ENCODE assay signal across 29 cellular contexts in the genomic region with DNA sequence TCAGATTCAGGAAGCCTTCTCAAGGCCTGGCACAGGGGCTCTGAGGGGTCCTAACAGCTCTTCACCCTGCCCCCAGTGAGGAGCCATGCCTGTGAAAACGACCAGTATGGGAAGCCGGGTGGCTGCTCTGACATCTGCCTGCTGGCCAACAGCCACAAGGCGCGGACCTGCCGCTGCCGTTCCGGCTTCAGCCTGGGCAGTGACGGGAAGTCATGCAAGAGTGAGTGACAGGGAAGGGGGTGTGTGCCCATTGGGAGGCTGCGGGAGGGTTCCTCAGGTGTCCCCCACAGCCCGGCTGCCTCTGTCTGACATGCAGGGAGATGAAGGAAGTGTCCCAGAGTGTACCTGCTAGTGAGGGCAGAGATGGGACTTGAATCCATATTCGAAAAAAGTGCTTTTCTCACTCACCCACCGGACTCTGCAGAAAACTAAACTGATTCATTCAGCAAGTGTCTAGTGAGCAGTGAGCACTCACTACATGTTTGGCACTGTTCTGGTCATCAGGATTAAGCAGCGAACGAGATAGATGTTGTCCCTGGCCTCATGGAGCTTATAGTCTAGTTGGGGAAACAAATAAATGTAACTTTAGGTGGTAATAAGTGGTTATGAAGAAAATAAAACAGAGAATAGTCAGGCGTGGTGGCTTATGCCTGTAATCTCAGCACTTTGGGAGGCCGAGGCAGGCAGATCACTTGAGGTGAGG. TPM values are rescaled to one million over a fixed set of nuclear protein-coding genes. Genes with fewer than 3 reads are reported as not detected.
A peak's percentile ranks its signal among the peaks of the same experiment; 100 is the strongest.
DNase-seq lines count a peak whose midpoint lies in the region; ATAC-seq and TF ChIP-seq lines count a peak whose summit lies in the region.
"Had no signal": no experiment of that assay in that cellular context is flagged by ENCODE, and none has a peak within 500 bp of the region (broad histone marks: within the 10 kb centered on the region; RNA-seq: fewer than 3 reads in every experiment).

No MANE protein-coding gene starts in this region.

- in situ Hi-C loops in transverse colon (cut with MboI; ENCODE audit: low pct_ligation_motif_present in 1 of 4, low pct_unique_long_range_greater_than_20kb in 1 of 4, low sequenced_read_pairs in 3 of 4), result no loop called here

- no peak for TF ChIP-seq EP300 in transverse colon (IDR thresholded peaks at IDR 0.05; ENCODE audit: low read depth)

- H3K27me3 Mint-ChIP-seq in mesothelial cell of epicardium (ENCODE audit: low read depth), result no peaks in the 10 kb centered on the region

- H3K4me1 Mint-ChIP-seq in mesothelial cell of epicardium, result peaks cover 9% of the 10 kb centered on the region

- no peaks in the 10 kb centered on the region for H3K9me3 Mint-ChIP-seq in mesothelial cell of epicardium
- H3K9me3 Mint-ChIP-seq: activated T-cell treated with anti-CD3 and anti-CD28 coated beads, Interleukin-2, amount 50 U/mL, for 4 hours; GM23338 had no signal

- H3K4me3 Mint-ChIP-seq in mesothelial cell of epicardium, result no peak overlapping the region
- H3K4me3 Mint-ChIP-seq: activated T-cell treated with anti-CD3 and anti-CD28 coated beads, Interleukin-2, amount 50 U/mL, for 4 hours; GM23338 had no signal

- no peak for TF ChIP-seq POLR2A in transverse colon (IDR thresholded peaks at IDR 0.05)

- H3K36me3 ChIP-seq in right atrium auricular region, result peaks cover 81% of the 10 kb centered on the region
- H3K36me3 ChIP-seq in ascending aorta, result peaks cover 76 to 79% of the 10 kb centered on the region in 2 donors
- H3K36me3 ChIP-seq in upper lobe of right lung, result peaks cover 75% of the 10 kb centered on the region
- peaks cover 0 to 16% (median 5%) of the 10 kb centered on the region in 4 donors for H3K36me3 ChIP-seq in transverse colon

- ATAC-seq in right cardiac atrium, result no peak
- peak; percentile 2 for ATAC-seq in upper lobe of right lung
- ATAC-seq in GM19467 (IDR thresholded peaks at IDR 0.05; ENCODE audit: unreplicated experiment), result no peak
- ATAC-seq: activated T-cell treated with anti-CD3 and anti-CD28 coated beads, Interleukin-2, amount 50 U/mL, for 4 hours; psoas muscle had no signal

- H3K27me3 ChIP-seq in right cardiac atrium (ENCODE audit: control insufficient read depth, insufficient read depth), result no peaks in the 10 kb centered on the region
- no peaks in the 10 kb centered on the region for H3K27me3 ChIP-seq in right atrium auricular region
- no peaks in the 10 kb centered on the region for H3K27me3 ChIP-seq in ascending aorta
- H3K27me3 ChIP-seq in upper lobe of right lung, result no peaks in the 10 kb centered on the region
- no peaks in the 10 kb centered on the region for H3K27me3 ChIP-seq in transverse colon
- H3K27me3 ChIP-seq: breast epithelium, esophagus squamous epithelium, vagina had no signal

- DNase-seq in right cardiac atrium (peak in 2 of 3 donors; percentile 78 to 79), right atrium auricular region (ENCODE audit: low spot score) (no peak), ascending aorta (ENCODE audit: low spot score in 2 of 2) (no peak), mesothelial cell of epicardium (ENCODE audit: low spot score in 2 of 2, unreplicated experiment in 2 of 2) (no peak), upper lobe of right lung (no peak), SKM-1 (lab: John Stamatoyannopoulos, UW; ENCODE audit: unreplicated experiment) (no peak), transverse colon (no peak)
- DNase-seq: activated CD4-positive, alpha-beta T cell treated with anti-CD3 and anti-CD28 coated beads for 4 hours; activated T-cell treated with anti-CD3 and anti-CD28 coated beads, Interleukin-2, amount 50 U/mL, for 4 hours; Calu3; esophagus squamous epithelium; hippocampal formation; KG1; NCI-H146; NCI-H510A; NK-92 treated with Interleukin-12 subunit alpha and Interleukin-12 subunit beta, amount 100 ng/mL, for 24 hours; PC-9; psoas muscle; small intestine; stimulated activated CD4-positive, alpha-beta T cell treated with anti-CD3 and anti-CD28 coated beads, Interleukin-2, amount 100 ng/mL, for 24 hours had no signal

- H3K27ac ChIP-seq in right cardiac atrium (ENCODE audit: low read length) (no peak overlapping the region), right atrium auricular region (peak overlapping the region in 1 of 2 donors; percentile 29), ascending aorta (peak overlapping the region; percentile 4 to 10), upper lobe of right lung (no peak overlapping the region), transverse colon (peak overlapping the region in 1 of 4 donors; percentile 15)
- H3K27ac ChIP-seq: PC-9, psoas muscle, vagina had no signal

- no peak overlapping the region for H3K4me3 ChIP-seq in right cardiac atrium (ENCODE audit: low read length)
- H3K4me3 ChIP-seq in right atrium auricular region, result no peak overlapping the region
- H3K4me3 ChIP-seq in ascending aorta, result no peak overlapping the region
- H3K4me3 ChIP-seq in upper lobe of right lung, result no peak overlapping the region
- no peak overlapping the region for H3K4me3 ChIP-seq in transverse colon
- H3K4me3 ChIP-seq: breast epithelium, coronary artery, esophagus squamous epithelium, GM23338, PC-9, psoas muscle, vagina had no signal

- 70% methylated on average over 16 of the region's 16 CpGs for WGBS in right cardiac atrium
- 67 to 83% methylated on average over 2 to 16 of the region's 16 CpGs for WGBS in transverse colon (ENCODE audit: low coverage in 1 of 2), 2 donors

- H3K36me3 Mint-ChIP-seq in mesothelial cell of epicardium, result peaks cover 56% of the 10 kb centered on the region

- intact Hi-C loops in right cardiac atrium (cut with DNase I) (no loop called here), ascending aorta (cut with DNase I) (no loop called here), upper lobe of right lung (cut with DNase I) (no loop called here), transverse colon (cut with DNase I; ENCODE audit: low total_unique reads) (loop anchor here (5.0 kb wide), 1 partner anchor 785 kb away; no protein-coding TSS in a partner anchor)

- peak overlapping the region; percentile 28 for H3K27ac Mint-ChIP-seq in mesothelial cell of epicardium
- H3K27ac Mint-ChIP-seq: GM23338 had no signal

- H3K9me3 ChIP-seq in right cardiac atrium (ENCODE audit: control insufficient read depth, low read length) (no peaks in the 10 kb centered on the region), right atrium auricular region (no peaks in the 10 kb centered on the region), ascending aorta (no peaks in the 10 kb centered on the region), upper lobe of right lung (no peaks in the 10 kb centered on the region), transverse colon (no peaks in the 10 kb centered on the region)
- H3K9me3 ChIP-seq: breast epithelium, esophagus squamous epithelium, psoas muscle, vagina had no signal

- TF ChIP-seq CTCF in right atrium auricular region (IDR thresholded peaks at IDR 0.05) (no peak), ascending aorta (IDR thresholded peaks at IDR 0.05) (no peak), mesothelial cell of epicardium (IDR thresholded peaks at IDR 0.05; ENCODE audit: unreplicated experiment) (no peak), upper lobe of right lung (IDR thresholded peaks at IDR 0.05) (no peak), transverse colon (IDR thresholded peaks at IDR 0.05) (no peak)

- H3K4me1 ChIP-seq in right cardiac atrium (ENCODE audit: control insufficient read depth, insufficient read depth, low read length) (peaks cover 19% of the 10 kb centered on the region), right atrium auricular region (peaks cover 0 to 37% of the 10 kb centered on the region in 2 donors), ascending aorta (peaks cover 19 to 30% of the 10 kb centered on the region in 2 donors), upper lobe of right lung (peaks cover 32% of the 10 kb centered on the region), transverse colon (peaks cover under 1 to 18% (median 12%) of the 10 kb centered on the region in 4 donors)
- H3K4me1 ChIP-seq: psoas muscle had no signal

RNA-seq across cellular contexts. Expression of a gene that starts 9.4 kb away (rescaled TPM):
- total RNA-seq in right cardiac atrium, result not detected
- polyA plus RNA-seq in right cardiac atrium, result not detected
- total RNA-seq in right atrium auricular region, result not detected
- total RNA-seq in ascending aorta, result not detected
- not detected in 3 replicates for total RNA-seq in mesothelial cell of epicardium
- not detected for total RNA-seq in upper lobe of right lung
- not detected for total RNA-seq in transverse colon
- total RNA-seq: activated T-cell treated with anti-CD3 and anti-CD28 coated beads, Interleukin-2, amount 50 U/mL, for 4 hours; breast epithelium; Calu3; esophagus squamous epithelium; frontal cortex; GM23338; lung microvascular endothelial cell; PC-9; psoas muscle; T-helper 1 cell treated with Interleukin-12 subunit alpha and Interleukin-12 subunit beta and Interleukin-4 antibody, amounts not matched to agents 30 ng/mL and 1 ng/mL, for 36 hours; vagina had no signal
- polyA plus RNA-seq: BJ, psoas muscle had no signal

RNA-seq across cellular contexts. Expression of a gene that starts 28.6 kb away (rescaled TPM):
- 100 to 1,000 TPM in 3 of 4 donors, 10 to 100 TPM in 1; 79.7 to 181 (median 154) TPM for total RNA-seq in right cardiac atrium
- polyA plus RNA-seq in right cardiac atrium, result 55.0 TPM
- total RNA-seq in right atrium auricular region, result 100 to 1,000 TPM in 1 of 2 donors, 10 to 100 TPM in 1; 89.4 to 211 TPM
- total RNA-seq in ascending aorta, result 708 TPM
- total RNA-seq in mesothelial cell of epicardium, result 229 to 253 TPM (median 243 TPM) in 3 replicates
- total RNA-seq in upper lobe of right lung, result 261 TPM
- 100 to 1,000 TPM in 3 of 4 donors, 10 to 100 TPM in 1; 94.3 to 248 (median 199) TPM for total RNA-seq in transverse colon

RNA-seq across cellular contexts. Expression of a gene that starts 45.7 kb away (rescaled TPM):
- total RNA-seq in right cardiac atrium (10 to 100 TPM; 77.8 to 89.6 (median 83.6) TPM), right atrium auricular region (10 to 100 TPM; 34.3 to 64.3 TPM), ascending aorta (188 TPM), mesothelial cell of epicardium (151 to 167 TPM (median 160 TPM) in 3 replicates), upper lobe of right lung (230 TPM), transverse colon (100 to 1,000 TPM; 181 to 318 (median 198) TPM)
- polyA plus RNA-seq in right cardiac atrium, result 57.6 TPM

RNA-seq across cellular contexts. Expression of a gene that starts 59.7 kb away (rescaled TPM):
- total RNA-seq in right cardiac atrium (under 1 TPM in 3 of 4 donors, not detected in 1; 0.11 to 0.39 (median 0.29) TPM), right atrium auricular region (1 to 10 TPM in 1 of 2 donors, under 1 TPM in 1; 0.28 to 1.1 TPM), ascending aorta (not detected), mesothelial cell of epicardium (3.3 to 3.8 TPM (median 3.6 TPM) in 3 replicates), upper lobe of right lung (not detected), transverse colon (not detected)
- polyA plus RNA-seq in right cardiac atrium, result 1.2 TPM

Comparison
In these comparisons a context has a peak if more than half of its experiments do, and no peak if none do; other contexts are left out.
1. DNase-seq: peak in right cardiac atrium (2 of 3); none in right atrium auricular region (single experiment), ascending aorta (0 of 2), mesothelial cell of epicardium (0 of 2), upper lobe of right lung (single experiment), SKM-1 (single experiment) and transverse colon (single experiment).
2. H3K27ac ChIP-seq: peak in ascending aorta (2 of 2); none in right cardiac atrium (single experiment) and upper lobe of right lung (single experiment).